1 cellular context compared by ENCODE assay signal in genomic region chr1:10374442-10374860, GRCh38.
TF ChIP-seq lines count a peak whose summit lies in the region.

No MANE protein-coding gene starts in this region.

TF ChIP-seq in K562, 482 proteins besides CTCF, POLR2A, EP300 and RAD21 (continues in another document):
- TF ChIP-seq ZNF134 (CRISPR knock-in tag; conservative IDR thresholded peaks at IDR 0.05), result no peak
- TF ChIP-seq ZBTB43 (CRISPR knock-in tag; IDR thresholded peaks at IDR 0.05), result no peak
- TF ChIP-seq BACH1 (tag; IDR thresholded peaks at IDR 0.05), result peak; percentile 73; the same call in 1 of the 2 replicates
- no peak for TF ChIP-seq MAFF (IDR thresholded peaks at IDR 0.05; ENCODE audit: low read length)
- TF ChIP-seq DIDO1 (tag; IDR thresholded peaks at IDR 0.05; ENCODE audit: low read depth), result 0 out of 2 replicates have a peak, but pooled peaks have one; percentile 38
- TF ChIP-seq ZNF57 (CRISPR knock-in tag; IDR thresholded peaks at IDR 0.05), result no peak
- no peak for TF ChIP-seq ZNF75A (CRISPR knock-in tag; IDR thresholded peaks at IDR 0.05)
- TF ChIP-seq RBM34 (IDR thresholded peaks at IDR 0.05; ENCODE audit: borderline replicate concordance, insufficient read depth, low read length), result no peak
- peak; percentile 91; the same call in 1 of the 2 replicates for TF ChIP-seq ZNF175 (CRISPR knock-in tag; IDR thresholded peaks at IDR 0.05; ENCODE audit: low read depth)
- TF ChIP-seq L3MBTL2 (IDR thresholded peaks at IDR 0.05), result peak; percentile 35; the same call in 1 of the 2 replicates
- no peak for TF ChIP-seq ZSCAN32 (CRISPR knock-in tag; IDR thresholded peaks at IDR 0.05)
- TF ChIP-seq ZNF316 (IDR thresholded peaks at IDR 0.05), result no peak
- no peak for TF ChIP-seq CHD4 (IDR thresholded peaks at IDR 0.05; ENCODE audit: insufficient read depth, insufficient replicate concordance, low read depth, low read length, poor library complexity, severe bottlenecking)
- TF ChIP-seq IRF2 (CRISPR knock-in tag; IDR thresholded peaks at IDR 0.05), result no peak
- TF ChIP-seq ZNF77 (CRISPR knock-in tag; IDR thresholded peaks at IDR 0.05), result no peak
- TF ChIP-seq, protein P1, sequence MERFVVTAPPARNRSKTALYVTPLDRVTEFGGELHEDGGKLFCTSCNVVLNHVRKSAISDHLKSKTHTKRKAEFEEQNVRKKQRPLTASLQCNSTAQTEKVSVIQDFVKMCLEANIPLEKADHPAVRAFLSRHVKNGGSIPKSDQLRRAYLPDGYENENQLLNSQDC (CRISPR knock-in tag; IDR thresholded peaks at IDR 0.05), result no peak
- 0 out of 2 replicates have a peak, but pooled peaks have one; percentile 14 for TF ChIP-seq NFXL1 (CRISPR knock-in tag; IDR thresholded peaks at IDR 0.05)
- no peak for TF ChIP-seq DEAF1 (CRISPR knock-in tag; IDR thresholded peaks at IDR 0.05)
- no peak for TF ChIP-seq STAG1 (CRISPR knock-in tag; IDR thresholded peaks at IDR 0.05; ENCODE audit: borderline replicate concordance)
- no peak for TF ChIP-seq NR2C2 (CRISPR knock-in tag; IDR thresholded peaks at IDR 0.05)
- TF ChIP-seq NR2C2 (tag; IDR thresholded peaks at IDR 0.05), result peak; percentile 75
- no peak for TF ChIP-seq NONO (IDR thresholded peaks at IDR 0.05; ENCODE audit: low read depth in 2 of 2, low read length in 1 of 2)
- TF ChIP-seq, protein P2, sequence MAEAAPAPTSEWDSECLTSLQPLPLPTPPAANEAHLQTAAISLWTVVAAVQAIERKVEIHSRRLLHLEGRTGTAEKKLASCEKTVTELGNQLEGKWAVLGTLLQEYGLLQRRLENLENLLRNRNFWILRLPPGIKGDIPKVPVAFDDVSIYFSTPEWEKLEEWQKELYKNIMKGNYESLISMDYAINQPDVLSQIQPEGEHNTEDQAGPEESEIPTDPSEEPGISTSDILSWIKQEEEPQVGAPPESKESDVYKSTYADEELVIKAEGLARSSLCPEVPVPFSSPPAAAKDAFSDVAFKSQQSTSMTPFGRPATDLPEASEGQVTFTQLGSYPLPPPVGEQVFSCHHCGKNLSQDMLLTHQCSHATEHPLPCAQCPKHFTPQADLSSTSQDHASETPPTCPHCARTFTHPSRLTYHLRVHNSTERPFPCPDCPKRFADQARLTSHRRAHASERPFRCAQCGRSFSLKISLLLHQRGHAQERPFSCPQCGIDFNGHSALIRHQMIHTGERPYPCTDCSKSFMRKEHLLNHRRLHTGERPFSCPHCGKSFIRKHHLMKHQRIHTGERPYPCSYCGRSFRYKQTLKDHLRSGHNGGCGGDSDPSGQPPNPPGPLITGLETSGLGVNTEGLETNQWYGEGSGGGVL (CRISPR knock-in tag; IDR thresholded peaks at IDR 0.05), result peak; percentile 58; the same call in 1 of the 2 replicates
- no peak for TF ChIP-seq ZNF780A (CRISPR knock-in tag; IDR thresholded peaks at IDR 0.05)
- no peak for TF ChIP-seq ZNF224 (CRISPR knock-in tag; IDR thresholded peaks at IDR 0.05)
- no peak for TF ChIP-seq ZNF324 (CRISPR knock-in tag; IDR thresholded peaks at IDR 0.05)
- peak; percentile 73; the same call in 1 of the 2 replicates for TF ChIP-seq KLF6 (CRISPR knock-in tag; IDR thresholded peaks at IDR 0.05; ENCODE audit: borderline replicate concordance)
- peak; percentile 47; the same call in 1 of the 2 replicates for TF ChIP-seq ZNF766 (CRISPR knock-in tag; conservative IDR thresholded peaks at IDR 0.05)
- peak; percentile 77 for TF ChIP-seq ZNF589 (CRISPR knock-in tag; IDR thresholded peaks at IDR 0.05; ENCODE audit: low read depth)
- no peak for TF ChIP-seq POLR2B (IDR thresholded peaks at IDR 0.05; ENCODE audit: low read depth, partially characterized antibody)
- peak; percentile 74 for TF ChIP-seq DDX20 (tag; IDR thresholded peaks at IDR 0.05; ENCODE audit: low read depth)
- TF ChIP-seq, protein P3, sequence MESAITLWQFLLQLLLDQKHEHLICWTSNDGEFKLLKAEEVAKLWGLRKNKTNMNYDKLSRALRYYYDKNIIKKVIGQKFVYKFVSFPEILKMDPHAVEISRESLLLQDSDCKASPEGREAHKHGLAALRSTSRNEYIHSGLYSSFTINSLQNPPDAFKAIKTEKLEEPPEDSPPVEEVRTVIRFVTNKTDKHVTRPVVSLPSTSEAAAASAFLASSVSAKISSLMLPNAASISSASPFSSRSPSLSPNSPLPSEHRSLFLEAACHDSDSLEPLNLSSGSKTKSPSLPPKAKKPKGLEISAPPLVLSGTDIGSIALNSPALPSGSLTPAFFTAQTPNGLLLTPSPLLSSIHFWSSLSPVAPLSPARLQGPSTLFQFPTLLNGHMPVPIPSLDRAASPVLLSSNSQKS (CRISPR knock-in tag; IDR thresholded peaks at IDR 0.05), result no peak
- no peak; the same call in 1 of the 2 replicates for TF ChIP-seq ZNF197 (CRISPR knock-in tag; IDR thresholded peaks at IDR 0.05; ENCODE audit: low read depth)
- TF ChIP-seq, protein P4, sequence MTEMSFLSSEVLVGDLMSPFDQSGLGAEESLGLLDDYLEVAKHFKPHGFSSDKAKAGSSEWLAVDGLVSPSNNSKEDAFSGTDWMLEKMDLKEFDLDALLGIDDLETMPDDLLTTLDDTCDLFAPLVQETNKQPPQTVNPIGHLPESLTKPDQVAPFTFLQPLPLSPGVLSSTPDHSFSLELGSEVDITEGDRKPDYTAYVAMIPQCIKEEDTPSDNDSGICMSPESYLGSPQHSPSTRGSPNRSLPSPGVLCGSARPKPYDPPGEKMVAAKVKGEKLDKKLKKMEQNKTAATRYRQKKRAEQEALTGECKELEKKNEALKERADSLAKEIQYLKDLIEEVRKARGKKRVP (CRISPR knock-in tag; IDR thresholded peaks at IDR 0.05), result peak; percentile 76
- no peak for TF ChIP-seq ZC3H11A (IDR thresholded peaks at IDR 0.05; ENCODE audit: low read depth, low read length)
- peak; percentile 76 for TF ChIP-seq ZNF449 (CRISPR knock-in tag; IDR thresholded peaks at IDR 0.05)
- peak; percentile 71 for TF ChIP-seq CEBPB (tag; IDR thresholded peaks at IDR 0.05)
- no peak for TF ChIP-seq TCF7 (IDR thresholded peaks at IDR 0.05; ENCODE audit: borderline replicate concordance)
- TF ChIP-seq NCOA2 (IDR thresholded peaks at IDR 0.05; ENCODE audit: partially characterized antibody in 2 of 2), result no peak
- TF ChIP-seq MIER1 (IDR thresholded peaks at IDR 0.05; ENCODE audit: low read depth), result no peak
- TF ChIP-seq ZNF41 (CRISPR knock-in tag; conservative IDR thresholded peaks at IDR 0.05), result 0 out of 2 replicates have a peak, but pooled peaks have one; percentile 4
- no peak for TF ChIP-seq TCF15 (CRISPR knock-in tag; IDR thresholded peaks at IDR 0.05)
- TF ChIP-seq ARID3B (CRISPR knock-in tag; IDR thresholded peaks at IDR 0.05; ENCODE audit: borderline replicate concordance), result no peak; the same call in 1 of the 2 replicates
- peak; percentile 66 for TF ChIP-seq JUND (IDR thresholded peaks at IDR 0.05; ENCODE audit: borderline replicate concordance, low read depth, low read length)
- TF ChIP-seq JUND (tag; IDR thresholded peaks at IDR 0.05; ENCODE audit: borderline replicate concordance, low read depth, low read length), result peak; percentile 27; the same call in 1 of the 3 replicates
- TF ChIP-seq NFYB (IDR thresholded peaks at IDR 0.05; ENCODE audit: extremely low read depth, insufficient read length), result no peak
- TF ChIP-seq ZNF518B (CRISPR knock-in tag; IDR thresholded peaks at IDR 0.05), result no peak
- TF ChIP-seq ZNF717 (CRISPR knock-in tag; IDR thresholded peaks at IDR 0.05), result no peak
- TF ChIP-seq MCM5 (IDR thresholded peaks at IDR 0.05; ENCODE audit: low read depth), result no peak
- TF ChIP-seq DNMT1 (IDR thresholded peaks at IDR 0.05), result no peak
- TF ChIP-seq ZNF696 (CRISPR knock-in tag; conservative IDR thresholded peaks at IDR 0.05), result no peak
- TF ChIP-seq ZZZ3 (IDR thresholded peaks at IDR 0.05), result no peak
- peak; percentile 53; the same call in 1 of the 2 replicates for TF ChIP-seq ZNF239 (CRISPR knock-in tag; IDR thresholded peaks at IDR 0.05)
- TF ChIP-seq E2F5 (CRISPR knock-in tag; IDR thresholded peaks at IDR 0.05), result no peak
- TF ChIP-seq U2AF1 (optimal IDR thresholded peaks at IDR 0.05; ENCODE audit: low read depth, low read length), result no peak
- no peak for TF ChIP-seq DACH1 (IDR thresholded peaks at IDR 0.05; ENCODE audit: partially characterized antibody)
